In the genomic region with DNA sequence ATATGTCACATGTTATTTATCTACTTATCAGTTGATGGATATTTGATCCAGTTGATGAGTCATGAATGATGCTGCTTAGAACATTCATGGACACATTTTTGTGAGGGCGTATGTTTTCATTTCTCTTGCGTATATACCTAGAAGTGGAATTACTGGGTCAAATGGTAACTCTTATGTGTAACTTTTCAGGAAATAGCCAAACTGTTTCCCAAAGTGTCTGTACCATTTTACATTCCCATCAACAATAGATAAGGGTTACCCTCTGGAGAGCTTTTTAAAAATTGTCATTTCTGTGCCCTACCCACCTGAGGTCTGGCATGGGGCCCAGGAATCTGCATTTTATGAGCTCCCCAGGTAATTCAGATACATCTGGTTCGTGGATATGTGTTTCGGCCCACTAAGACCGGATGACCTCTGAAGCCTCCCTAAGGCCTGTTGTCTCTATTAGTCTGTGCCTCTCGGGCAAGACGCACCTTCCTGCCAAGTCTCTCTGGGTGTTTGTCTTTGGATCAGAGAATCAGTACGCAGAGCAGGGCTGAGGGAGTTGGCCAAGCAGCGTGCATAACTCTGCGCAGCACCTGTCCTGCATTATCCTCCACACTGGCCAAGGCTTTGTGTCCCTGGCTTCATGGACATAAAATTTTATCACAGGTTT, we compare ENCODE assay signal across 10 cellular contexts.
A peak's percentile ranks its signal among the peaks of the same experiment; 100 is the strongest.
DNase-seq lines count a peak whose midpoint lies in the region; TF ChIP-seq lines count a peak whose summit lies in the region.
"Had no signal": no experiment of that assay in that cellular context is flagged by ENCODE, and none has a peak within 500 bp of the region (broad histone marks: within the 10 kb centered on the region; RNA-seq: fewer than 3 reads in every experiment).

No MANE protein-coding gene starts in this region.

- H3K4me1 ChIP-seq in smooth muscle cell (ENCODE audit: low read depth): no peaks in the 10 kb centered on the region

- H3K4me3 Mint-ChIP-seq in HFFc6: peak overlapping the region; percentile 62
- no peak overlapping the region for H3K4me3 Mint-ChIP-seq in activated CD4-positive, alpha-beta memory T cell treated with anti-CD3 and anti-CD28 coated beads for 36 hours
- H3K4me3 Mint-ChIP-seq: naive thymus-derived CD4-positive, alpha-beta T cell had no signal

- TF ChIP-seq CTCF in HFFc6 (IDR thresholded peaks at IDR 0.05) (no peak), foreskin fibroblast (IDR thresholded peaks at IDR 0.05; ENCODE audit: low read depth, low read length) (no peak), smooth muscle cell (IDR thresholded peaks at IDR 0.05; ENCODE audit: borderline replicate concordance, insufficient read depth, poor library complexity, severe bottlenecking) (no peak)

- DNase-seq in HFFc6: peak; percentile 76
- peak; percentile 71 for DNase-seq in amniotic epithelial cell (ENCODE audit: low read depth)
- peak; percentile 84 to 89 for DNase-seq in foreskin fibroblast
- DNase-seq in smooth muscle cell (lab: John Stamatoyannopoulos, UW; ENCODE audit: unreplicated experiment): no peak
- no peak for DNase-seq in DMS114 treated with DMSO at 0.1 percent for 48 hours (lab: John Stamatoyannopoulos, UW; ENCODE audit: unreplicated experiment)
- DNase-seq in NK-92 treated with Interleukin-12 subunit alpha and Interleukin-12 subunit beta, amount 100 ng/mL, for 24 hours (lab: John Stamatoyannopoulos, UW): no peak
- no peak for DNase-seq in T-helper 2 cell
- no peak for DNase-seq in activated CD4-positive, alpha-beta memory T cell treated with anti-CD3 and anti-CD28 coated beads for 36 hours
- DNase-seq: naive thymus-derived CD4-positive, alpha-beta T cell had no signal

- CTCF ChIA-PET in activated CD4-positive, alpha-beta memory T cell treated with anti-CD3 and anti-CD28 coated beads for 36 hours (lab: Charles Lee): interaction anchor here (1.2 kb wide), 1 partner anchor 45 kb away, joined by 3 read pairs; no protein-coding TSS in a partner anchor

- peak overlapping the region; percentile 32 for H3K4me2 ChIP-seq in smooth muscle cell

- H2AFZ ChIP-seq in smooth muscle cell (ENCODE audit: low read depth): no peak overlapping the region

- H3K79me2 ChIP-seq in smooth muscle cell (ENCODE audit: low read depth): no peaks in the 10 kb centered on the region

- no peaks in the 10 kb centered on the region for H4K20me1 ChIP-seq in smooth muscle cell (ENCODE audit: low read depth)

- intact Hi-C loops in activated CD4-positive, alpha-beta memory T cell treated with anti-CD3 and anti-CD28 coated beads for 36 hours (cut with micrococcal nuclease): no loop called here

- 84% methylated on average over 10 of the region's 10 CpGs for WGBS in smooth muscle cell (ENCODE audit: low lambda C conversion rate)

- peak overlapping the region; percentile 37 for H3K9ac ChIP-seq in smooth muscle cell (ENCODE audit: low read depth)

- POLR2A ChIA-PET in activated CD4-positive, alpha-beta memory T cell treated with anti-CD3 and anti-CD28 coated beads for 36 hours (lab: Charles Lee): no interaction called here

- H3K27ac ChIP-seq in smooth muscle cell (ENCODE audit: low read depth): peak overlapping the region; percentile 92

- H3K4me3 ChIP-seq in foreskin fibroblast (ENCODE audit: low read depth in 1 of 2, low read length in 2 of 2): no peak overlapping the region
- H3K4me3 ChIP-seq in smooth muscle cell: no peak overlapping the region
- H3K4me3 ChIP-seq: body of pancreas had no signal

- peaks cover 29% of the 10 kb centered on the region for H3K36me3 Mint-ChIP-seq in HFFc6 (ENCODE audit: low read depth)
- H3K36me3 Mint-ChIP-seq in activated CD4-positive, alpha-beta memory T cell treated with anti-CD3 and anti-CD28 coated beads for 36 hours: no peaks in the 10 kb centered on the region

- peaks cover 89% of the 10 kb centered on the region for H3K4me1 Mint-ChIP-seq in HFFc6 (ENCODE audit: low read depth)
- peaks cover 23% of the 10 kb centered on the region for H3K4me1 Mint-ChIP-seq in activated CD4-positive, alpha-beta memory T cell treated with anti-CD3 and anti-CD28 coated beads for 36 hours (ENCODE audit: low read depth)

- no peaks in the 10 kb centered on the region for H3F3A ChIP-seq in smooth muscle cell (ENCODE audit: low read depth)

- H3K9me3 Mint-ChIP-seq in HFFc6: peaks cover 5% of the 10 kb centered on the region
- H3K9me3 Mint-ChIP-seq in activated CD4-positive, alpha-beta memory T cell treated with anti-CD3 and anti-CD28 coated beads for 36 hours: no peaks in the 10 kb centered on the region

- no peaks in the 10 kb centered on the region for H3K36me3 ChIP-seq in smooth muscle cell (ENCODE audit: low read depth)

- H3K27me3 Mint-ChIP-seq in HFFc6 (ENCODE audit: insufficient read depth): no peaks in the 10 kb centered on the region; the same call in 1 of the 2 replicates
- H3K27me3 Mint-ChIP-seq in activated CD4-positive, alpha-beta memory T cell treated with anti-CD3 and anti-CD28 coated beads for 36 hours: peaks cover 3% of the 10 kb centered on the region

- no peaks in the 10 kb centered on the region for H3K9me3 ChIP-seq in smooth muscle cell (replicated peaks; ENCODE audit: low read depth)
- H3K9me3 ChIP-seq: body of pancreas had no signal

- no peaks in the 10 kb centered on the region for H3K27me3 ChIP-seq in smooth muscle cell (ENCODE audit: low read depth)
- H3K27me3 ChIP-seq: body of pancreas had no signal

- H3K27ac Mint-ChIP-seq in HFFc6: peak overlapping the region; percentile 98
- H3K27ac Mint-ChIP-seq in activated CD4-positive, alpha-beta memory T cell treated with anti-CD3 and anti-CD28 coated beads for 36 hours: no peak overlapping the region
- H3K27ac Mint-ChIP-seq: naive thymus-derived CD4-positive, alpha-beta T cell had no signal

Comparison
In these comparisons a context has a peak if more than half of its experiments do, and no peak if none do; other contexts are left out.
1. DNase-seq: peak in HFFc6 (single experiment), amniotic epithelial cell (single experiment) and foreskin fibroblast (2 of 2); none in smooth muscle cell (single experiment), DMS114 treated with DMSO at 0.1 percent for 48 hours (single experiment), NK-92 treated with Interleukin-12 subunit alpha and Interleukin-12 subunit beta, amount 100 ng/mL, for 24 hours (single experiment), T-helper 2 cell (0 of 5) and activated CD4-positive, alpha-beta memory T cell treated with anti-CD3 and anti-CD28 coated beads for 36 hours (single experiment).